Comparison of ENCODE assay signal across 18 cellular contexts in the genomic region with DNA sequence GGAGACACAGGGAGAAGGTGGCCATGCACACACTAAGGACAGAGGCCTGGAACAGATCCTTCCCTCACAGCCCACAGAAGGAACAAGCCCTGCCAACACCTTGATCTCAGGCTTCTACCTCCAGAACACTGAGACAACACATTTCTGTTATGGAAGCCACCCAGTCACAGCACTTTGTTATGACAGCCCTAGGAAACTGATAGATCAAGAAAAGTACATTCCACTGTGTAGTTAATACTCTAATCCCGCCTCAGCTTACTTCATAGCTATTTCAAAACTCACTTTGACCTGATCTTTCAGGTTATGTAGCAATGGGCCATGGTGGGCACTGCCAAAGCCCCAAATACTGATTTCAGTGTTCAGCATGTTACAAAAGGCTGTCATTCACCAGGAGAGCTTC.
"Had no signal": no experiment of that assay in that cellular context is flagged by ENCODE, and none has a peak within 500 bp of the region (broad histone marks: within the 10 kb centered on the region; RNA-seq: fewer than 3 reads in every experiment).

No MANE protein-coding gene starts in this region.

- H3K9me3 ChIP-seq: ascending aorta, gastrocnemius medialis, prostate gland, tibial artery had no signal

- DNase-seq: activated CD4-positive, alpha-beta T cell treated with anti-CD3 and anti-CD28 coated beads, Interleukin-2, amount 50 U/mL, for 1 hour; activated CD4-positive, CD25-positive, alpha-beta regulatory T cell treated with anti-CD3 and anti-CD28 coated beads, Interleukin-2, amount 50 U/mL, for 72 hours; activated CD8-positive, alpha-beta memory T cell treated with anti-CD3 and anti-CD28 coated beads for 24 hours; activated CD8-positive, alpha-beta memory T cell treated with anti-CD3 and anti-CD28 coated beads, Interleukin-2, amount 50 U/mL, for 48 hours; activated effector memory CD4-positive, alpha-beta T cell treated with anti-CD3 and anti-CD28 coated beads, Interleukin-2, amount 50 U/mL, for 16 hours; activated T-cell treated with anti-CD3 and anti-CD28 coated beads, Interleukin-2, amount 50 U/mL, for 48 hours; effector memory CD4-positive, alpha-beta T cell; gastrocnemius medialis; head of caudate nucleus; left ventricle myocardium superior; naive B cell; right cardiac atrium; stimulated activated CD4-positive, alpha-beta T cell treated with anti-CD3 and anti-CD28 coated beads, Interleukin-2, amount 100 ng/mL, for 24 hours; stimulated activated naive CD4-positive, alpha-beta T cell treated with Interleukin-2 at 50 U/mL for 16 hours; tibial artery had no signal

- ATAC-seq: gastrocnemius medialis, left ventricle myocardium superior, right cardiac atrium had no signal

- H3K4me3 ChIP-seq: ascending aorta, coronary artery, gastrocnemius medialis, prostate gland, tibial artery had no signal

- H3K27ac ChIP-seq: ascending aorta, coronary artery, gastrocnemius medialis, prostate gland, tibial artery had no signal

- H3K4me1 ChIP-seq: ascending aorta, gastrocnemius medialis, tibial artery had no signal

- H3K36me3 ChIP-seq: ascending aorta, gastrocnemius medialis, prostate gland, tibial artery had no signal

- H3K27me3 ChIP-seq: ascending aorta, gastrocnemius medialis, tibial artery had no signal
